ENCODE assay signal across 1 cellular context in genomic region chr10:90621577-90621976, GRCh38.
TF ChIP-seq lines count a peak whose summit lies in the region.

No MANE protein-coding gene starts in this region.

TF ChIP-seq in endothelial cell of umbilical vein, 7 proteins besides CTCF, POLR2A, EP300 and RAD21 (continued from another document):
- no peak for TF ChIP-seq POLR2AphosphoS5 (IDR thresholded peaks at IDR 0.05; ENCODE audit: insufficient read depth, low read depth, low read length)
